ENCODE assay signal across 27 cellular contexts in the genomic region with DNA sequence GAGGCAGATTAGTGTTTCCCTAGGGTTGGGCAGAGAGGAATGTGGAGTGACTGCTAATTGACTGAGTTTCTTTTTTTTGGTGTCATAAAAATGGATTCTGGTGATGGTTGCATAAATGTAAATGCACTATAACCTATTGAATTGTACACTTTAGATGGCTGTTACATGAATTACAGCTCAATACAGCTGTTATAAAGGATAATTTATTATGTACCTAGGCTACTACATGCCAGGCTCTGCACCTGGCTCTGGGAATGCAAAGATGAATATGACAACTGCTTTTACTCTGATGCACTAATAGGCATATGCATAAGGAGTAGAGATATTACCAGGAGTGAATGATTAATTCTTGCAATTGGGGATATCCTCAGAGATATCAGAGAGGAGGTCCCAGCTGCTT.
"Had no signal": no experiment of that assay in that cellular context is flagged by ENCODE, and none has a peak within 500 bp of the region (broad histone marks: within the 10 kb centered on the region; RNA-seq: fewer than 3 reads in every experiment).

No MANE protein-coding gene starts in this region.

- H3K27me3 ChIP-seq: adrenal gland, body of pancreas, colonic mucosa, esophagus squamous epithelium had no signal

- H3K4me3 ChIP-seq: adrenal gland, body of pancreas, colonic mucosa, esophagus squamous epithelium had no signal

- H3K9me3 ChIP-seq: colonic mucosa, esophagus squamous epithelium had no signal

- H3K27ac ChIP-seq: adrenal gland, body of pancreas, colonic mucosa, epithelial cell of prostate, esophagus squamous epithelium had no signal

- H3K36me3 ChIP-seq: adrenal gland, colonic mucosa, esophagus squamous epithelium had no signal

- H3K4me1 ChIP-seq: adrenal gland, esophagus squamous epithelium had no signal

- DNase-seq: activated CD4-positive, alpha-beta memory T cell treated with anti-CD3 and anti-CD28 coated beads for 36 hours; activated CD4-positive, alpha-beta T cell treated with anti-CD3 and anti-CD28 coated beads for 36 hours; activated CD4-positive, alpha-beta T cell treated with anti-CD3 and anti-CD28 coated beads, Interleukin-2, amount 10 ng/mL, durations not matched to agents 24 days and 14 days; activated CD4-positive, CD25-positive, alpha-beta regulatory T cell; activated CD4-positive, CD25-positive, alpha-beta regulatory T cell treated with anti-CD3 and anti-CD28 coated beads, Interleukin-2, amount 50 U/mL, for 72 hours; activated CD8-positive, alpha-beta memory T cell treated with anti-CD3 and anti-CD28 coated beads, Interleukin-2, amount 10 ng/mL, durations not matched to agents 7 days and 5 days; activated CD8-positive, alpha-beta memory T cell treated with anti-CD3 and anti-CD28 coated beads, Interleukin-2, amount 50 U/mL, for 48 hours; activated CD8-positive, alpha-beta T cell treated with anti-CD3 and anti-CD28 coated beads, Interleukin-2, amount 10 ng/mL, durations not matched to agents 7 days and 5 days; activated effector memory CD4-positive, alpha-beta T cell treated with anti-CD3 and anti-CD28 coated beads, Interleukin-2, amount 50 U/mL, for 16 hours; activated naive CD4-positive, alpha-beta T cell treated with anti-CD3 and anti-CD28 coated beads for 36 hours; activated naive CD8-positive, alpha-beta T cell treated with anti-CD3 and anti-CD28 coated beads for 36 hours; activated naive CD8-positive, alpha-beta T cell treated with anti-CD3 and anti-CD28 coated beads, Interleukin-2, amount 50 U/mL, for 24 hours; activated T-cell treated with anti-CD3 and anti-CD28 coated beads for 4 hours; activated T-cell treated with anti-CD3 and anti-CD28 coated beads, Interleukin-2, amount 50 U/mL, for 4 hours; adrenal gland; amygdala; aorta; body of pancreas; caudate nucleus; colonic mucosa; effector CD8-positive, alpha-beta T cell; esophagus squamous epithelium; foreskin fibroblast; T-helper 1 cell; T-helper 17 cell; T1000 had no signal

- ATAC-seq: activated CD4-positive, alpha-beta T cell treated with anti-CD3 and anti-CD28 coated beads for 36 hours; activated CD8-positive, alpha-beta memory T cell treated with anti-CD3 and anti-CD28 coated beads, Interleukin-2, amount 10 ng/mL, durations not matched to agents 7 days and 5 days; activated CD8-positive, alpha-beta T cell treated with anti-CD3 and anti-CD28 coated beads, Interleukin-2, amount 10 ng/mL, durations not matched to agents 7 days and 5 days; activated naive CD8-positive, alpha-beta T cell treated with anti-CD3 and anti-CD28 coated beads, Interleukin-2, amount 50 U/mL, for 24 hours; activated T-cell treated with anti-CD3 and anti-CD28 coated beads, Interleukin-2, amount 50 U/mL, for 4 hours; body of pancreas; T-helper 17 cell had no signal
